In the genomic region with DNA sequence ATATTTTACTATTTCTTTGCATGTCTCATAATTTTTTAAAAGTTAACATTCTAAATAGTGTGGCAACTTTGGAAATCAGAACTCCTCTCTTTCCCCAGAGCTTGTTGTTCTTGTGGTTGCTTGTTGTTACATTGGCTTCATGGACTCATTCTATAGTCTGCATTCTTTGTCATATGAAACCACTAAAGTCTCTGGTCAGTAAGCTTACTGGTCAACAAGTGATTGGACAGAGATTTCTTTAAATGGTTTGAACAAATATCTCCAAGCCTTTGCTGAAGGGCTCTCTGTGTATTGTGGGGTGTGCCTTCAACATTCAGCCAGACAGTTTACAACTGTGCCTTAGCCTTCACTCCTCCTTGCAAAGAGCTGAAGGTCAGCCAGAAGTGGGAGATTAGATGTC, we compare ENCODE assay signal across 30 cellular contexts.
"Had no signal": no experiment of that assay in that cellular context is flagged by ENCODE, and none has a peak within 500 bp of the region (broad histone marks: within the 10 kb centered on the region; RNA-seq: fewer than 3 reads in every experiment).

No MANE protein-coding gene starts in this region.

- H3K27ac Mint-ChIP-seq: activated naive CD8-positive, alpha-beta T cell; dendritic cell treated with granulocyte-macrophage colony-stimulating factor and Interleukin-4, amounts not matched to agents 40 ng/mL and 50 ng/mL, for 4 days; endodermal cell; stimulated activated effector memory CD8-positive, alpha-beta T cell treated with anti-CD3 and anti-CD28 coated beads, Interleukin-12 subunit alpha, Interleukin-12 subunit beta, amount 100 ng/mL, for 72 hours; stimulated activated naive CD8-positive, alpha-beta T cell treated with anti-CD3 and anti-CD28 coated beads, Interleukin-15, Interleukin-2, amounts not matched to agents 100 ng/mL and 50 ng/mL, for 24 hours; T-helper 17 cell had no signal

- H3K4me1 ChIP-seq: adrenal gland, ascending aorta, gastroesophageal sphincter, right lobe of liver, upper lobe of left lung, vagina had no signal

- H3K27ac ChIP-seq: adrenal gland, ascending aorta, gastroesophageal sphincter, left ventricle myocardium inferior, ovary, right lobe of liver, upper lobe of left lung, vagina, WERI-Rb-1 had no signal

- H3K27me3 Mint-ChIP-seq: activated naive CD8-positive, alpha-beta T cell; dendritic cell treated with granulocyte-macrophage colony-stimulating factor and Interleukin-4, amounts not matched to agents 40 ng/mL and 50 ng/mL, for 4 days; progenitor cell of endocrine pancreas; stimulated activated naive CD8-positive, alpha-beta T cell treated with anti-CD3 and anti-CD28 coated beads, Interleukin-15, Interleukin-2, amounts not matched to agents 100 ng/mL and 50 ng/mL, for 24 hours; T-helper 17 cell had no signal

- H3K4me1 Mint-ChIP-seq: endodermal cell; stimulated activated effector memory CD8-positive, alpha-beta T cell treated with anti-CD3 and anti-CD28 coated beads, Interleukin-12 subunit alpha, Interleukin-12 subunit beta, amount 100 ng/mL, for 72 hours; T-helper 17 cell had no signal

- ATAC-seq: activated CD4-positive, CD25-positive, alpha-beta regulatory T cell treated with anti-CD3 and anti-CD28 coated beads, Interleukin-2, amount 50 U/mL, for 24 hours; esophagus mucosa; gastroesophageal sphincter; right lobe of liver; stimulated activated effector memory CD8-positive, alpha-beta T cell treated with anti-CD3 and anti-CD28 coated beads, Interleukin-12 subunit alpha, Interleukin-12 subunit beta, amount 100 ng/mL, for 72 hours; T-helper 17 cell had no signal

- H3K4me3 Mint-ChIP-seq: activated naive CD8-positive, alpha-beta T cell; dendritic cell treated with granulocyte-macrophage colony-stimulating factor and Interleukin-4, amounts not matched to agents 40 ng/mL and 50 ng/mL, for 4 days; endodermal cell; stimulated activated effector memory CD8-positive, alpha-beta T cell treated with anti-CD3 and anti-CD28 coated beads, Interleukin-12 subunit alpha, Interleukin-12 subunit beta, amount 100 ng/mL, for 72 hours; stimulated activated naive CD8-positive, alpha-beta T cell treated with anti-CD3 and anti-CD28 coated beads, Interleukin-15, Interleukin-2, amounts not matched to agents 100 ng/mL and 50 ng/mL, for 24 hours had no signal

- DNase-seq: activated CD4-positive, alpha-beta T cell treated with anti-CD3 and anti-CD28 coated beads for 48 hours; activated CD4-positive, alpha-beta T cell treated with anti-CD3 and anti-CD28 coated beads, Interleukin-2, amount 50 U/mL, for 48 hours; activated CD8-positive, alpha-beta memory T cell treated with anti-CD3 and anti-CD28 coated beads for 24 hours; activated effector memory CD4-positive, alpha-beta T cell treated with Interleukin-2 at 50 U/mL for 16 hours; activated naive CD4-positive, alpha-beta T cell treated with Interleukin-2 at 50 U/mL for 16 hours; adrenal gland; caudate nucleus; endodermal cell; head of caudate nucleus; kidney glomerular epithelial cell; left ventricle myocardium inferior; ovary; right lobe of liver; small intestine; stimulated activated CD4-positive, alpha-beta T cell treated with anti-CD3 and anti-CD28 coated beads, Interleukin-4, amount 100 ng/mL, for 24 hours; T-helper 17 cell; T1000; upper lobe of left lung; WERI-Rb-1 had no signal

- H3K9me3 ChIP-seq: adrenal gland, ascending aorta, gastroesophageal sphincter, left ventricle myocardium inferior, ovary, right lobe of liver, upper lobe of left lung, vagina had no signal

- H3K9me3 Mint-ChIP-seq: dendritic cell treated with granulocyte-macrophage colony-stimulating factor and Interleukin-4, amounts not matched to agents 40 ng/mL and 50 ng/mL, for 4 days; stimulated activated naive CD8-positive, alpha-beta T cell treated with anti-CD3 and anti-CD28 coated beads, Interleukin-15, Interleukin-2, amounts not matched to agents 100 ng/mL and 50 ng/mL, for 24 hours had no signal

- H3K36me3 ChIP-seq: adrenal gland, ascending aorta, gastroesophageal sphincter, left ventricle myocardium inferior, ovary, right lobe of liver, upper lobe of left lung, vagina, WERI-Rb-1 had no signal

- H3K36me3 Mint-ChIP-seq: activated naive CD8-positive, alpha-beta T cell; stimulated activated effector memory CD8-positive, alpha-beta T cell treated with anti-CD3 and anti-CD28 coated beads, Interleukin-12 subunit alpha, Interleukin-12 subunit beta, amount 100 ng/mL, for 72 hours had no signal

- H3K27me3 ChIP-seq: ascending aorta, gastroesophageal sphincter, ovary, upper lobe of left lung, vagina had no signal

- H3K4me3 ChIP-seq: adrenal gland, ascending aorta, gastroesophageal sphincter, left ventricle myocardium inferior, lung, ovary, right lobe of liver, upper lobe of left lung, vagina had no signal
